31 cellular contexts compared by ENCODE assay signal in the genomic region with DNA sequence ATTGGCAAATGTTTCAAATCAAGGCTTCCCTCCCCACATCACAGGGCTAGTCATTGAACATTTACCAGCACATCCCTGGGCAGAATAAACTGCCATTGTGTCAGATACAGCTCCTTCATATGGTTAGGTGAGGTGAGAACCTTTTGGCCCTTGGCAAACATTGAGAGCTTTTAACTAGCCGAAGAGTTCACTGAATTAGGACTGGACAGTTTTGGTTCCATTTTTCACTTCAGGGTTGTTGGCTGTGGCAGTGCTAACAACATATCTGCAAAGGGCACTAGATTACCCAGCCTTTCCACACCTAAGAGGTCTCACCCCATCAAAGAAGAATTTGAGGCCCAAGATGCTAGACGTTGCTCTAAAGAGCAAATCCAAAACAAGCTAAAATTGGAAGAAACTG.
"Had no signal": no experiment of that assay in that cellular context is flagged by ENCODE, and none has a peak within 500 bp of the region (broad histone marks: within the 10 kb centered on the region; RNA-seq: fewer than 3 reads in every experiment).

No MANE protein-coding gene starts in this region.

- FAIRE-seq: colon had no signal

- H3K4me1 ChIP-seq: adrenal gland, body of pancreas, esophagus muscularis mucosa, foreskin keratinocyte, gastrocnemius medialis, heart left ventricle had no signal

- H3K27ac ChIP-seq: adrenal gland, body of pancreas, esophagus muscularis mucosa, foreskin keratinocyte, gastrocnemius medialis, heart left ventricle had no signal

- H3K27me3 ChIP-seq: body of pancreas, esophagus muscularis mucosa, foreskin keratinocyte, gastrocnemius medialis had no signal

- H3K4me3 ChIP-seq: adrenal gland, body of pancreas, esophagus muscularis mucosa, gastrocnemius medialis, heart left ventricle had no signal

- ATAC-seq: activated CD4-positive, alpha-beta T cell treated with anti-CD3 and anti-CD28 coated beads for 36 hours; activated CD8-positive, alpha-beta memory T cell treated with anti-CD3 and anti-CD28 coated beads, Interleukin-2, amount 10 ng/mL, durations not matched to agents 7 days and 5 days; activated CD8-positive, alpha-beta T cell treated with anti-CD3 and anti-CD28 coated beads, Interleukin-2, amount 10 ng/mL, durations not matched to agents 7 days and 5 days; activated naive CD8-positive, alpha-beta T cell treated with anti-CD3 and anti-CD28 coated beads, Interleukin-2, amount 50 U/mL, for 24 hours; body of pancreas; effector memory CD8-positive, alpha-beta T cell; foreskin keratinocyte; gastrocnemius medialis; heart left ventricle had no signal

- H3K9me3 ChIP-seq: adrenal gland, body of pancreas, esophagus muscularis mucosa, gastrocnemius medialis, heart left ventricle had no signal

- H3K36me3 ChIP-seq: adrenal gland, esophagus muscularis mucosa, gastrocnemius medialis, heart left ventricle had no signal

- DNase-seq: activated CD4-positive, alpha-beta memory T cell treated with anti-CD3 and anti-CD28 coated beads for 36 hours; activated CD4-positive, alpha-beta T cell treated with anti-CD3 and anti-CD28 coated beads for 36 hours; activated CD4-positive, alpha-beta T cell treated with anti-CD3 and anti-CD28 coated beads, Interleukin-2, amount 10 ng/mL, durations not matched to agents 24 days and 14 days; activated CD4-positive, CD25-positive, alpha-beta regulatory T cell; activated CD4-positive, CD25-positive, alpha-beta regulatory T cell treated with anti-CD3 and anti-CD28 coated beads, Interleukin-2, amount 50 U/mL, for 72 hours; activated CD8-positive, alpha-beta memory T cell treated with anti-CD3 and anti-CD28 coated beads, Interleukin-2, amount 10 ng/mL, durations not matched to agents 7 days and 5 days; activated CD8-positive, alpha-beta memory T cell treated with anti-CD3 and anti-CD28 coated beads, Interleukin-2, amount 50 U/mL, for 4 hours; activated CD8-positive, alpha-beta T cell treated with anti-CD3 and anti-CD28 coated beads, Interleukin-2, amount 10 ng/mL, durations not matched to agents 7 days and 5 days; activated effector memory CD4-positive, alpha-beta T cell treated with anti-CD3 and anti-CD28 coated beads, Interleukin-2, amount 50 U/mL, for 16 hours; activated naive CD4-positive, alpha-beta T cell treated with anti-CD3 and anti-CD28 coated beads for 36 hours; activated naive CD8-positive, alpha-beta T cell treated with anti-CD3 and anti-CD28 coated beads for 36 hours; activated naive CD8-positive, alpha-beta T cell treated with anti-CD3 and anti-CD28 coated beads, Interleukin-2, amount 50 U/mL, for 24 hours; activated T-cell treated with anti-CD3 and anti-CD28 coated beads, Interleukin-2, amount 50 U/mL, for 1 hour; activated T-cell treated with anti-CD3 and anti-CD28 coated beads, Interleukin-2, amount 50 U/mL, for 48 hours; adrenal gland; amygdala; aorta; body of pancreas; caudate nucleus; cortex of kidney; dermis blood vessel endothelial cell; effector CD4-positive, alpha-beta T cell; effector memory CD8-positive, alpha-beta T cell; erythroblast; foreskin keratinocyte; gastrocnemius medialis; glutamatergic neuron; heart left ventricle; T-helper 2 cell had no signal
